Comparison of ENCODE assay signal across 1 cellular context in genomic region chr4:169604131-169604900, GRCh38.
TF ChIP-seq lines count a peak whose summit lies in the region.

No MANE protein-coding gene starts in this region.

TF ChIP-seq in GM23338, 12 proteins besides CTCF, POLR2A, EP300 and RAD21 (continued from another document):
- TF ChIP-seq REST (IDR thresholded peaks at IDR 0.05; ENCODE audit: unreplicated experiment), result no peak
